ENCODE assay signal across 17 cellular contexts in the genomic region with DNA sequence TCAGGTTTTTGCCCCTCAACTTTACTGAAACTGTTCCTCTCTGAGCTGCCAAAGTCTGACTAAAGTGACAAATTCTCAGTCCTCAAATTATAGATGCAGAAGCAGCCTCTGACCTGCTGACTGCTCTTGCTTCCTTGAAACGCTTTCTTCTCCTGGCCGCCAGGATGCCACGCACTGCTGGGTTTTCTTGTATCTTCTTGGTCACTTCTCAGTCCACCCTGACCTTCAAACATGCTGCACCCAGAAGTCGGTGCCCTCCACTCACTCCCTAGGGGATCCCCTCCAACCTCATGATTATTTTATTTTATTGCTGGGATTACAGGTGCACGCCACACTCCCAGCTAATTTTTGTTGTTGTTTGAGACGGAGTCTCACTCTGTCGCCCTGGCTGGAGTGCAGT.
"Had no signal": no experiment of that assay in that cellular context is flagged by ENCODE, and none has a peak within 500 bp of the region (broad histone marks: within the 10 kb centered on the region; RNA-seq: fewer than 3 reads in every experiment).

No MANE protein-coding gene starts in this region.

- H3K4me3 ChIP-seq: esophagus squamous epithelium, smooth muscle cell had no signal

- H3K9me3 ChIP-seq: esophagus squamous epithelium had no signal

- ATAC-seq: right cardiac atrium; stimulated activated memory B cell treated with anti-CD40 and anti-IgM and Interleukin-4, amounts not matched to agents 10 μg/mL and 1 μg/mL and 100 μg/mL, for 72 hours had no signal

- H3K27ac Mint-ChIP-seq: activated naive CD4-positive, alpha-beta T cell treated with anti-CD3 and anti-CD28 coated beads, Interleukin-2, amount 10 ng/mL, durations not matched to agents 7 days and 5 days; activated T-helper 2 cell treated with anti-CD3 and anti-CD28 coated beads, Interferon-gamma antibody, Interleukin-2, Interleukin-4, amounts not matched to agents 10 μg/mL and 5 μg/mL and 100 μg/mL, durations not matched to agents 14 hours and 24 hours and 36 hours; stimulated activated memory B cell treated with anti-CD40 and anti-IgM and Interleukin-4, amounts not matched to agents 10 μg/mL and 1 μg/mL and 100 μg/mL, for 72 hours; T-helper 1 cell treated with Interleukin-12 subunit alpha and Interleukin-12 subunit beta and Interleukin-4 antibody, amounts not matched to agents 30 μg/mL and 1 μg/mL, for 36 hours had no signal

- H3K27ac ChIP-seq: esophagus squamous epithelium had no signal

- H3K4me2 ChIP-seq: smooth muscle cell had no signal

- H3K4me3 Mint-ChIP-seq: activated naive CD4-positive, alpha-beta T cell treated with anti-CD3 and anti-CD28 coated beads, Interleukin-2, amount 10 ng/mL, durations not matched to agents 7 days and 5 days; central memory CD8-positive, alpha-beta T cell; immature natural killer cell; neural crest cell; stimulated activated memory B cell treated with anti-CD40 and anti-IgM and Interleukin-4, amounts not matched to agents 10 μg/mL and 1 μg/mL and 100 μg/mL, for 72 hours; T-helper 1 cell treated with Interleukin-12 subunit alpha and Interleukin-12 subunit beta and Interleukin-4 antibody, amounts not matched to agents 30 μg/mL and 1 μg/mL, for 36 hours had no signal

- H3K27me3 Mint-ChIP-seq: activated naive CD4-positive, alpha-beta T cell treated with anti-CD3 and anti-CD28 coated beads, Interleukin-2, amount 10 ng/mL, durations not matched to agents 7 days and 5 days; central memory CD8-positive, alpha-beta T cell; stimulated activated memory B cell treated with anti-CD40 and anti-IgM and Interleukin-4, amounts not matched to agents 10 μg/mL and 1 μg/mL and 100 μg/mL, for 72 hours had no signal

- H3K36me3 ChIP-seq: esophagus squamous epithelium had no signal

- H3K9me3 Mint-ChIP-seq: activated naive CD4-positive, alpha-beta T cell treated with anti-CD3 and anti-CD28 coated beads, Interleukin-2, amount 10 ng/mL, durations not matched to agents 7 days and 5 days; activated T-helper 2 cell treated with anti-CD3 and anti-CD28 coated beads, Interferon-gamma antibody, Interleukin-2, Interleukin-4, amounts not matched to agents 10 μg/mL and 5 μg/mL and 100 μg/mL, durations not matched to agents 14 hours and 24 hours and 36 hours; central memory CD8-positive, alpha-beta T cell; immature natural killer cell; T-helper 1 cell treated with Interleukin-12 subunit alpha and Interleukin-12 subunit beta and Interleukin-4 antibody, amounts not matched to agents 30 μg/mL and 1 μg/mL, for 36 hours had no signal

- DNase-seq: activated CD4-positive, alpha-beta T cell treated with anti-CD3 and anti-CD28 coated beads, Interleukin-2, amount 50 U/mL, for 1 hour; activated CD4-positive, CD25-positive, alpha-beta regulatory T cell; activated naive CD4-positive, alpha-beta T cell treated with anti-CD3 and anti-CD28 coated beads, Interleukin-2, amount 10 ng/mL, durations not matched to agents 7 days and 5 days; activated T-cell treated with anti-CD3 and anti-CD28 coated beads for 4 hours; esophagus squamous epithelium; foreskin fibroblast; glutamatergic neuron; immature natural killer cell; mesendoderm; right cardiac atrium; stimulated activated CD4-positive, alpha-beta T cell treated with anti-CD3 and anti-CD28 coated beads, Interleukin-1b, Interleukin-23, amount 100 ng/mL, for 48 hours had no signal

- H3K27me3 ChIP-seq: esophagus squamous epithelium had no signal
